ENCODE assay signal across 9 cellular contexts in the genomic region with DNA sequence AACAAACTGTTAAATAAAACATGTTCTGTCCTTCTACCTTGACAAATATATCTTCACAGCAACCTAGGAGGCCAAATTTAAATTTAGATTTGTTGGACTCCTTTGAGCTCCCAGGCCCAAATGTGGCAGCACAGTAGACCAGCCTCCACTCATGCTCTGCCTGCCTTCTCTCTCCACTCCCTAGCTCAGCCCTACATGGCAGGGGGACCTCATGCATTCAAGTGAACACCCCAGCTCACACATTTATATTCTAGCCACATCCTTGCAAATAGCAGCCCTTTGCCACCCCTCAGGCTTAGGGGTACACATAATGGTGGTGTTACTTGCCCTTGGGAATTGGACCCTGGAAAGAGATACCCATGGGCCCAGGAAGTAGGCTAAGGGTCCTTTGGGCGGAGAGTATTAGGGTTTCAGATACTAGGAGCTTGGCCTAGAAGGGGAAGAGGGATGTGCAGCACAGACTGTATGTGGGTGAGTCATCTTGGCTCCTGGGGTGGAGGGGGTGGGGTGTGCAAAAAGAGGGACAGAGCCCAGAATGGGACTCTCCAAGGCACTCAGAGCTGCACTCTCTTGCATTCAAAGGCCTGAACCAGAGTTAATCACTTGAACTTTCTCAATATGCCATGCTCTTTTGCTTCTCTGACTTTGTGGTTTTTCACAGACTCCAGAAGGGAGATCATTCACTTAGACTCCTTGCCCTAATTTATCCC.
DNase-seq lines count a peak whose midpoint lies in the region; ATAC-seq, FAIRE-seq and TF ChIP-seq lines count a peak whose summit lies in the region.
"Had no signal": no experiment of that assay in that cellular context is flagged by ENCODE, and none has a peak within 500 bp of the region (broad histone marks: within the 10 kb centered on the region; RNA-seq: fewer than 3 reads in every experiment).

No MANE protein-coding gene starts in this region.

- no peak for ATAC-seq in GM18511 (IDR thresholded peaks at IDR 0.05; ENCODE audit: unreplicated experiment)

- H3K27me3 ChIP-seq in tibial artery, result no peaks in the 10 kb centered on the region
- H3K27me3 ChIP-seq: BLaER1 had no signal

- no peaks in the 10 kb centered on the region for H3K9me3 Mint-ChIP-seq in brain

- H3K4me1 ChIP-seq in kidney (ENCODE audit: control insufficient read depth in 1 of 2, insufficient read depth in 1 of 2, low read depth in 1 of 2, low read length in 2 of 2) (peaks cover 17 to 19% of the 10 kb centered on the region in 2 donors), tibial artery (peaks cover 0 to 78% (median 41%) of the 10 kb centered on the region in 4 donors)

- DNase-seq in NK-92 treated with Interleukin-12 subunit alpha and Interleukin-12 subunit beta, amount 100 ng/mL, for 24 hours (lab: John Stamatoyannopoulos, UW), result peak; percentile 8
- no peak for DNase-seq in NK-92 (lab: John Stamatoyannopoulos, UW; ENCODE audit: unreplicated experiment)
- peak; percentile 84 for DNase-seq in kidney
- DNase-seq in tibial artery, result peak; percentile 85 to 94
- DNase-seq in GM19240 (ENCODE audit: insufficient read length, low spot score), result no peak
- no peak for DNase-seq in LoVo (ENCODE audit: low spot score)

- no peaks in the 10 kb centered on the region for H3K27me3 Mint-ChIP-seq in brain

- intact Hi-C loops in kidney (cut with DNase I) (no loop called here), tibial artery (cut with DNase I; ENCODE audit: low total_unique reads) (no loop called here)

- peaks cover 6% of the 10 kb centered on the region for H3K36me3 Mint-ChIP-seq in brain

- H3K9me3 ChIP-seq in kidney (ENCODE audit: control insufficient read depth in 1 of 2, low read length in 2 of 2) (no peaks in the 10 kb centered on the region), tibial artery (no peaks in the 10 kb centered on the region)
- H3K9me3 ChIP-seq: BLaER1 had no signal

- H3K27ac Mint-ChIP-seq in brain, result peak overlapping the region in 4 of 5 experiments; percentile 48 to 81 (median 67)

- H3K27ac ChIP-seq in kidney (ENCODE audit: low read depth in 2 of 2, low read length in 2 of 2) (no peak overlapping the region), tibial artery (peak overlapping the region; percentile 62 to 68)
- H3K27ac ChIP-seq: BLaER1 had no signal

- no peak for TF ChIP-seq CTCF in brain (conservative IDR thresholded peaks at IDR 0.05)
- no peak for TF ChIP-seq CTCF in kidney (IDR thresholded peaks at IDR 0.05; ENCODE audit: borderline replicate concordance, extremely low read depth, insufficient read depth)
- no peak for TF ChIP-seq CTCF in tibial artery (IDR thresholded peaks at IDR 0.05)

- H3K36me3 ChIP-seq in kidney (ENCODE audit: control insufficient read depth in 1 of 2, insufficient read depth in 2 of 2, low read length in 2 of 2), result no peaks in the 10 kb centered on the region
- H3K36me3 ChIP-seq in tibial artery, result peaks cover 0 to 5% (median 0%) of the 10 kb centered on the region in 3 donors
- H3K36me3 ChIP-seq: BLaER1 had no signal

- no peak for FAIRE-seq in kidney (lab: Jason Lieb, UNC)

- no peak overlapping the region for H3K9ac ChIP-seq in kidney (ENCODE audit: low read length in 2 of 2)
- H3K9ac ChIP-seq: BLaER1 had no signal

- peaks cover 56% of the 10 kb centered on the region for H3K4me1 Mint-ChIP-seq in brain

- H3K4me3 Mint-ChIP-seq in brain, result no peak overlapping the region

- H3K4me3 ChIP-seq in kidney (ENCODE audit: low read length in 2 of 2) (no peak overlapping the region), tibial artery (no peak overlapping the region)
- H3K4me3 ChIP-seq: BLaER1 had no signal

Comparison
In these comparisons a context has a peak if more than half of its experiments do, and no peak if none do; other contexts are left out.
1. DNase-seq: peak in NK-92 treated with Interleukin-12 subunit alpha and Interleukin-12 subunit beta, amount 100 ng/mL, for 24 hours (single experiment), kidney (single experiment) and tibial artery (2 of 2); none in NK-92 (single experiment), GM19240 (single experiment) and LoVo (single experiment).
2. H3K27ac ChIP-seq: peak in tibial artery (2 of 2); none in kidney (0 of 2).